26 cellular contexts compared by ENCODE assay signal in the genomic region with DNA sequence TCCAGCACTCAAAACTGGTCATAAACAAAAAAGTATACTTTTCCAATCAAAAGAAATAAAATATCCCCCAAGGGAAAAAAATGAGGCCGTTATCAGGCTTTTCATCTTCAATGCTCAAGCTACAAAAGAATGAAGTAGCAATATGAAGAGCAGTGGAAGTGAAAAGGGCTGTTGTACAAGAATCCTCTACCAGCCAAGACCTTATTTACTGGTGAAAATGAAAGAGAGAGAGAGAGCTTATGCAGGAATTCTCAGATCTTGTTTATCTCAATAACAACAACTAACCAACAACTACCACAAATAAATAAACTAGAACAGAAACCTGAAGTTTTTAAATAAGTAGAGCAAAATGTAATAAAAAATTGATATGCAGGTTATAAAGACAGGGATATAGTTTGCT.
"Had no signal": no experiment of that assay in that cellular context is flagged by ENCODE, and none has a peak within 500 bp of the region (broad histone marks: within the 10 kb centered on the region; RNA-seq: fewer than 3 reads in every experiment).

No MANE protein-coding gene starts in this region.

- H3K4me3 ChIP-seq: dorsolateral prefrontal cortex, gastrocnemius medialis, lung, mucosa of descending colon, psoas muscle, sigmoid colon, testis, tibial artery, upper lobe of left lung had no signal

- H3K36me3 ChIP-seq: gastrocnemius medialis, neutrophil, sigmoid colon, tibial artery, upper lobe of left lung had no signal

- FAIRE-seq: colon, keratinocyte, urothelium cell line had no signal

- H3K9me3 ChIP-seq: gastrocnemius medialis, mucosa of descending colon, neutrophil, psoas muscle, sigmoid colon, testis, tibial artery, upper lobe of left lung had no signal

- H3K4me1 ChIP-seq: gastrocnemius medialis, psoas muscle, sigmoid colon, testis, tibial artery, upper lobe of left lung had no signal

- H3K27me3 ChIP-seq: dorsolateral prefrontal cortex, gastrocnemius medialis, neutrophil, sigmoid colon, testis, tibial artery, upper lobe of left lung had no signal

- H3K27ac ChIP-seq: dorsolateral prefrontal cortex, epithelial cell of prostate, gastrocnemius medialis, neutrophil, psoas muscle, sigmoid colon, testis, tibial artery, upper lobe of left lung had no signal

- DNase-seq: dorsolateral prefrontal cortex; effector CD4-positive, alpha-beta T cell; foreskin fibroblast; gastrocnemius medialis; head of caudate nucleus; mucosa of descending colon; naive B cell; psoas muscle; right cardiac atrium; sigmoid colon; stimulated activated CD4-positive, alpha-beta T cell treated with anti-CD3 and anti-CD28 coated beads, Interleukin-4, amount 100 ng/mL, for 4 hours; stimulated activated naive CD8-positive, alpha-beta T cell treated with anti-CD3 and anti-CD28 coated beads, Interleukin-15, Interleukin-2, amounts not matched to agents 100 U/mL and 50 U/mL, for 24 hours; substantia nigra; testis; tibial artery; upper lobe of left lung had no signal

- ATAC-seq: esophagus mucosa; gastrocnemius medialis; left lobe of liver; mucosa of descending colon; natural killer cell treated with Interleukin-12 subunit alpha and Interleukin-12 subunit beta and Interleukin-15 and Interleukin-18, amount 100 ng/mL, for 72 hours; psoas muscle; right cardiac atrium; stimulated activated memory B cell treated with anti-CD40 and anti-IgM and Interleukin-4, amounts not matched to agents 10 μg/mL and 1 μg/mL and 100 μg/mL, for 72 hours; stimulated activated naive CD8-positive, alpha-beta T cell treated with anti-CD3 and anti-CD28 coated beads, Interleukin-15, Interleukin-2, amounts not matched to agents 100 U/mL and 50 U/mL, for 24 hours had no signal
